9 cellular contexts compared by ENCODE assay signal in the genomic region with DNA sequence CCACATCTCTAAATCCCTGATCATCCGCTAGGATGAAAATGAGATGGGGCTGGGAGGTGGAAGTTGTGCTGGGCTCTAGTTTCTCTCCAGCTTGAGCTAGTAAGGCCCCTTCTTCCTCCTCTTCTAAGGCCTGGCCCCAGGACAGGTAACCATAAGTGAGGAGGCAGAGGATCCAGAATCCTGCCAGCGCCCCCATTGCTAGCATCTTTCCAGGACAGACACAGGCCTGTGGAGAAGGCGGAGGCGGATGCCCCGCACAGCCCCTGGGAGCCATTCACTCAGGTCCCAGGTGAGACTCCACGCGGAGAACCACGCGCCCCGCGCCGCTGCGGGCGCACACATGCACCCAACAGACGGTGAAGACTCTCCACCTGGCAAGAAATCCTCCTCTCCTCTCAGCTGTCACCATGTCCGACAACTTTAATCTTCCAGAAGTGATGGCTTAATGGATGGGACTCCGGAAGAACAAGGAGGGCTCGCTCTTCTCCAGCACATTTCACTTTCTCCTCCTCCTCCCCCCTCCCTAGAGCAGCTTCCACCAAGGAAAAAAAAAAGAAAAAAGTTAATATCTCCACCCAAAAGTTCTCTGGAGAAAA. TPM values are rescaled to one million over a fixed set of nuclear protein-coding genes. Genes with fewer than 3 reads are reported as not detected.
DNase-seq lines count a peak whose midpoint lies in the region; TF ChIP-seq lines count a peak whose summit lies in the region.
"Had no signal": no experiment of that assay in that cellular context is flagged by ENCODE, and none has a peak within 500 bp of the region (broad histone marks: within the 10 kb centered on the region; RNA-seq: fewer than 3 reads in every experiment).

No MANE protein-coding gene starts in this region.

- H3K4me2 ChIP-seq in neural progenitor cell: peak overlapping the region; percentile 96

- peaks cover 7% of the 10 kb centered on the region for H3F3A ChIP-seq in neural progenitor cell (ENCODE audit: low read depth)

- H3K27ac ChIP-seq in CD4-positive, alpha-beta memory T cell (ENCODE audit: low read depth, low read length): no peak overlapping the region
- H3K27ac ChIP-seq in RWPE1 (peak overlapping the region; percentile 94), esophagus squamous epithelium (peak overlapping the region; percentile 85 to 91 (median 90)), neural progenitor cell (no peak overlapping the region)

- H3K4me1 Mint-ChIP-seq in CD4-positive, alpha-beta memory T cell: peaks cover 11 to 41% (median 21%) of the 10 kb centered on the region in 4 donors
- peaks cover 6% of the 10 kb centered on the region for H3K4me1 Mint-ChIP-seq in neural progenitor cell

- no peak for TF ChIP-seq POLR2A in esophagus squamous epithelium (IDR thresholded peaks at IDR 0.05)

- peak overlapping the region; percentile 92 for H2AFZ ChIP-seq in neural progenitor cell (replicated peaks)

- H3K79me2 ChIP-seq in neural progenitor cell (ENCODE audit: low read depth): no peaks in the 10 kb centered on the region

- POLR2A ChIA-PET in CD4-positive, alpha-beta memory T cell (lab: Charles Lee; ENCODE audit: partially characterized antibody): no interaction called here
- POLR2A ChIA-PET in RWPE1 (lab: Yijun Ruan, JAX; ENCODE audit: low non-redundant PET): no interaction called here

- TF ChIP-seq CTCF in RWPE1 (conservative IDR thresholded peaks at IDR 0.05; ENCODE audit: low read depth) (no peak), esophagus squamous epithelium (IDR thresholded peaks at IDR 0.05) (no peak), neural progenitor cell (IDR thresholded peaks at IDR 0.05) (no peak), GM20000 (IDR thresholded peaks at IDR 0.05; ENCODE audit: extremely low read depth, missing control alignments) (no peak)

- no peaks in the 10 kb centered on the region for H4K20me1 ChIP-seq in neural progenitor cell (ENCODE audit: low read depth)

- peak overlapping the region in 1 of 7 donors; percentile 47 for H3K27ac Mint-ChIP-seq in CD4-positive, alpha-beta memory T cell
- no peak overlapping the region for H3K27ac Mint-ChIP-seq in neural progenitor cell

- H3K4me3 Mint-ChIP-seq in CD4-positive, alpha-beta memory T cell: peak overlapping the region; percentile 82 to 90 (median 85)
- peak overlapping the region; percentile 91 for H3K4me3 Mint-ChIP-seq in neural progenitor cell

- no peak for DNase-seq in CD4-positive, alpha-beta memory T cell
- DNase-seq in RWPE1 (ENCODE audit: low spot score): peak; percentile 38
- no peak for DNase-seq in esophagus squamous epithelium (lab: John Stamatoyannopoulos, UW)
- DNase-seq in neural progenitor cell (ENCODE audit: low spot score): peak; percentile 15
- no peak for DNase-seq in NCI-H187 treated with DMSO at 0.1 percent for 48 hours (lab: John Stamatoyannopoulos, UW)
- DNase-seq in NCI-H1048 (lab: John Stamatoyannopoulos, UW): no peak
- DNase-seq in GM20000 (ENCODE audit: low spot score): no peak
- DNase-seq in stimulated activated CD4-positive, alpha-beta T cell treated with anti-CD3 and anti-CD28 coated beads, Interleukin-4, amount 100 ng/mL, for 4 hours: no peak
- DNase-seq: activated gamma-delta T cell had no signal

- peaks cover 21 to 29% of the 10 kb centered on the region in 2 donors for H3K27me3 Mint-ChIP-seq in CD4-positive, alpha-beta memory T cell
- H3K27me3 Mint-ChIP-seq in neural progenitor cell (ENCODE audit: insufficient read depth, low read depth): peaks cover 14% of the 10 kb centered on the region

- no peak overlapping the region for H3K9ac ChIP-seq in neural progenitor cell

- no peaks in the 10 kb centered on the region for H3K9me3 ChIP-seq in CD4-positive, alpha-beta memory T cell (ENCODE audit: control insufficient read depth in 1 of 2, low read length in 2 of 2)
- H3K9me3 ChIP-seq in esophagus squamous epithelium (no peaks in the 10 kb centered on the region), neural progenitor cell (ENCODE audit: low read depth) (no peaks in the 10 kb centered on the region)

- WGBS in esophagus squamous epithelium, 2 donors: 5 to 16% methylated on average over 5 to 13 of the region's 18 CpGs

- peaks cover 0 to 17% (median 10%) of the 10 kb centered on the region in 8 donors for H3K9me3 Mint-ChIP-seq in CD4-positive, alpha-beta memory T cell
- H3K9me3 Mint-ChIP-seq in neural progenitor cell: no peaks in the 10 kb centered on the region

- intact Hi-C loops in CD4-positive, alpha-beta memory T cell (cut with micrococcal nuclease): no loop called here
- intact Hi-C loops in esophagus squamous epithelium (cut with DNase I): no loop called here

- CTCF ChIA-PET in CD4-positive, alpha-beta memory T cell (lab: Charles Lee; ENCODE audit: partially characterized antibody): no interaction called here
- CTCF ChIA-PET in RWPE1 (lab: Yijun Ruan, JAX): interaction anchor here (0.6 kb wide), 1 partner anchor 48 kb away, joined by 4 read pairs; no protein-coding TSS in a partner anchor

- H3K27me3 ChIP-seq in CD4-positive, alpha-beta memory T cell (ENCODE audit: insufficient read depth, low read length): no peaks in the 10 kb centered on the region
- no peaks in the 10 kb centered on the region for H3K27me3 ChIP-seq in esophagus squamous epithelium
- H3K27me3 ChIP-seq in neural progenitor cell: peaks cover 36% of the 10 kb centered on the region

- H3K36me3 Mint-ChIP-seq in CD4-positive, alpha-beta memory T cell: peaks cover 0 to 3% of the 10 kb centered on the region in 2 donors
- H3K36me3 Mint-ChIP-seq in neural progenitor cell: no peaks in the 10 kb centered on the region

- H3K4me1 ChIP-seq in CD4-positive, alpha-beta memory T cell (ENCODE audit: insufficient read depth, low read length): peaks cover 13% of the 10 kb centered on the region
- peaks cover 0 to 61% (median 8%) of the 10 kb centered on the region in 3 donors for H3K4me1 ChIP-seq in esophagus squamous epithelium
- peaks cover 6% of the 10 kb centered on the region for H3K4me1 ChIP-seq in neural progenitor cell

- no peaks in the 10 kb centered on the region for H3K36me3 ChIP-seq in CD4-positive, alpha-beta memory T cell (ENCODE audit: insufficient read depth, low read length)
- H3K36me3 ChIP-seq in esophagus squamous epithelium (no peaks in the 10 kb centered on the region), neural progenitor cell (no peaks in the 10 kb centered on the region)

- no peak overlapping the region for H3K4me3 ChIP-seq in CD4-positive, alpha-beta memory T cell (ENCODE audit: low read length in 2 of 2)
- H3K4me3 ChIP-seq in esophagus squamous epithelium (peak overlapping the region; percentile 67 to 84 (median 74)), neural progenitor cell (peak overlapping the region; percentile 71)

RNA-seq across cellular contexts. Expression of a gene that starts 0.8 kb away (rescaled TPM):
- under 1 TPM; 0.15 to 0.17 TPM for total RNA-seq in CD4-positive, alpha-beta memory T cell
- polyA plus RNA-seq in CD4-positive, alpha-beta memory T cell: under 1 TPM in 1 of 2 donors, not detected in 1; 0.15 TPM
- 10 to 100 TPM in 1 of 4 donors, 1 to 10 TPM in 3; 2.7 to 10.3 (median 5.8) TPM for total RNA-seq in esophagus squamous epithelium
- total RNA-seq in neural progenitor cell (ENCODE audit: low replicate concordance): 0.25 and 0.28 TPM in 2 replicates

Comparison
In these comparisons a context has a peak if more than half of its experiments do, and no peak if none do; other contexts are left out.
1. DNase-seq: peak in RWPE1 (single experiment) and neural progenitor cell (single experiment); none in CD4-positive, alpha-beta memory T cell (0 of 5), esophagus squamous epithelium (single experiment), NCI-H187 treated with DMSO at 0.1 percent for 48 hours (single experiment), NCI-H1048 (single experiment), GM20000 (single experiment) and stimulated activated CD4-positive, alpha-beta T cell treated with anti-CD3 and anti-CD28 coated beads, Interleukin-4, amount 100 ng/mL, for 4 hours (0 of 2).
2. H3K27ac ChIP-seq: peak in RWPE1 (single experiment) and esophagus squamous epithelium (4 of 4); none in CD4-positive, alpha-beta memory T cell (single experiment) and neural progenitor cell (single experiment).
3. H3K4me3 ChIP-seq: peak in esophagus squamous epithelium (4 of 4) and neural progenitor cell (single experiment); none in CD4-positive, alpha-beta memory T cell (0 of 2).